Comparison of ENCODE assay signal across 13 cellular contexts in genomic region chr1:67350783-67351182, GRCh38. TPM values are rescaled to one million over a fixed set of nuclear protein-coding genes. Genes with fewer than 3 reads are reported as not detected.
DNase-seq lines count a peak whose midpoint lies in the region; ATAC-seq and TF ChIP-seq lines count a peak whose summit lies in the region.
"Had no signal": no experiment of that assay in that cellular context is flagged by ENCODE, and none has a peak within 500 bp of the region (broad histone marks: within the 10 kb centered on the region; RNA-seq: fewer than 3 reads in every experiment).

No MANE protein-coding gene starts in this region.

- H3K27ac Mint-ChIP-seq in activated CD8-positive, alpha-beta T cell treated with anti-CD3 and anti-CD28 coated beads, Interleukin-2, amount 10 ng/mL, durations not matched to agents 7 days and 5 days: peak overlapping the region; percentile 2

- H3K4me1 Mint-ChIP-seq in activated CD8-positive, alpha-beta T cell treated with anti-CD3 and anti-CD28 coated beads, Interleukin-2, amount 10 ng/mL, durations not matched to agents 7 days and 5 days (ENCODE audit: low read depth): peaks cover 12% of the 10 kb centered on the region

- ATAC-seq in GM18498 (IDR thresholded peaks at IDR 0.05; ENCODE audit: unreplicated experiment) (peak; percentile 61), GM19023 (IDR thresholded peaks at IDR 0.05; ENCODE audit: unreplicated experiment) (peak; percentile 75), HG02973 (IDR thresholded peaks at IDR 0.05; ENCODE audit: unreplicated experiment) (peak; percentile 77), GM18907 (IDR thresholded peaks at IDR 0.05; ENCODE audit: unreplicated experiment) (no peak)
- ATAC-seq in activated CD8-positive, alpha-beta T cell treated with anti-CD3 and anti-CD28 coated beads, Interleukin-2, amount 10 ng/mL, durations not matched to agents 7 days and 5 days: peak; percentile 63

- CTCF ChIA-PET in activated CD8-positive, alpha-beta T cell treated with anti-CD3 and anti-CD28 coated beads, Interleukin-2, amount 10 ng/mL, durations not matched to agents 7 days and 5 days (lab: Charles Lee): interaction anchor here (0.7 to 1.4 kb wide), 4 partner anchors 10 to 76 kb away, joined by 3 to 4 read pairs (median 3); no protein-coding TSS in a partner anchor
- CTCF ChIA-PET in HEK293T (lab: Yijun Ruan, JAX): interaction anchor here (0.6 to 1.4 kb wide), 3 partner anchors 108 to 139 kb away, joined by 3 read pairs; no protein-coding TSS in a partner anchor

- H3K9me3 Mint-ChIP-seq in activated CD8-positive, alpha-beta T cell treated with anti-CD3 and anti-CD28 coated beads, Interleukin-2, amount 10 ng/mL, durations not matched to agents 7 days and 5 days (ENCODE audit: insufficient read depth): no peaks in the 10 kb centered on the region
- H3K9me3 Mint-ChIP-seq: CD8-positive, alpha-beta memory T cell had no signal

- DNase-seq in activated CD8-positive, alpha-beta T cell treated with anti-CD3 and anti-CD28 coated beads, Interleukin-2, amount 10 ng/mL, durations not matched to agents 7 days and 5 days: peak; percentile 49
- DNase-seq in cerebellum (ENCODE audit: low spot score) (no peak), mucosa of gallbladder (ENCODE audit: low spot score) (no peak), HEK293T (ENCODE audit: extremely low spot score) (no peak)
- DNase-seq: CD8-positive, alpha-beta memory T cell; dermis blood vessel endothelial cell; Karpas-422; testis had no signal

- POLR2A ChIA-PET in activated CD8-positive, alpha-beta T cell treated with anti-CD3 and anti-CD28 coated beads, Interleukin-2, amount 10 ng/mL, durations not matched to agents 7 days and 5 days (lab: Charles Lee): no interaction called here
- POLR2A ChIA-PET in HEK293T (lab: Yijun Ruan, JAX): interaction anchor here (0.7 kb wide), 1 partner anchor 78 kb away, joined by 4 read pairs; no protein-coding TSS in a partner anchor

- H3K36me3 Mint-ChIP-seq in activated CD8-positive, alpha-beta T cell treated with anti-CD3 and anti-CD28 coated beads, Interleukin-2, amount 10 ng/mL, durations not matched to agents 7 days and 5 days (ENCODE audit: low read depth): peaks cover 34% of the 10 kb centered on the region

- no peak overlapping the region for H3K4me3 Mint-ChIP-seq in activated CD8-positive, alpha-beta T cell treated with anti-CD3 and anti-CD28 coated beads, Interleukin-2, amount 10 ng/mL, durations not matched to agents 7 days and 5 days
- H3K4me3 Mint-ChIP-seq: CD8-positive, alpha-beta memory T cell had no signal

- H3K27me3 Mint-ChIP-seq in activated CD8-positive, alpha-beta T cell treated with anti-CD3 and anti-CD28 coated beads, Interleukin-2, amount 10 ng/mL, durations not matched to agents 7 days and 5 days (ENCODE audit: low read depth): no peaks in the 10 kb centered on the region
- H3K27me3 Mint-ChIP-seq: CD8-positive, alpha-beta memory T cell had no signal

TF ChIP-seq in HEK293T, 16 proteins besides CTCF, POLR2A, EP300 and RAD21:
- TF ChIP-seq ZNF384 (IDR thresholded peaks at IDR 0.05) (no peak), SP1 (IDR thresholded peaks at IDR 0.05) (no peak)
- TF ChIP-seq, protein P1, sequence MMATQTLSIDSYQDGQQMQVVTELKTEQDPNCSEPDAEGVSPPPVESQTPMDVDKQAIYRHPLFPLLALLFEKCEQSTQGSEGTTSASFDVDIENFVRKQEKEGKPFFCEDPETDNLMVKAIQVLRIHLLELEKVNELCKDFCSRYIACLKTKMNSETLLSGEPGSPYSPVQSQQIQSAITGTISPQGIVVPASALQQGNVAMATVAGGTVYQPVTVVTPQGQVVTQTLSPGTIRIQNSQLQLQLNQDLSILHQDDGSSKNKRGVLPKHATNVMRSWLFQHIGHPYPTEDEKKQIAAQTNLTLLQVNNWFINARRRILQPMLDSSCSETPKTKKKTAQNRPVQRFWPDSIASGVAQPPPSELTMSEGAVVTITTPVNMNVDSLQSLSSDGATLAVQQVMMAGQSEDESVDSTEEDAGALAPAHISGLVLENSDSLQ (IDR thresholded peaks at IDR 0.05): no peak

RNA-seq across cellular contexts. Expression of gene IL12RB2, which starts 43.1 kb away (rescaled TPM):
- total RNA-seq in activated CD8-positive, alpha-beta T cell treated with anti-CD3 and anti-CD28 coated beads, Interleukin-2, amount 10 ng/mL, durations not matched to agents 7 days and 5 days: 10 to 100 TPM; 17.3 to 19.6 TPM
- total RNA-seq in cerebellum (1.3 TPM), mucosa of gallbladder (0.98 TPM)
- total RNA-seq: dermis blood vessel endothelial cell, osteocyte had no signal
